ENCODE assay signal across 8 cellular contexts in the genomic region with DNA sequence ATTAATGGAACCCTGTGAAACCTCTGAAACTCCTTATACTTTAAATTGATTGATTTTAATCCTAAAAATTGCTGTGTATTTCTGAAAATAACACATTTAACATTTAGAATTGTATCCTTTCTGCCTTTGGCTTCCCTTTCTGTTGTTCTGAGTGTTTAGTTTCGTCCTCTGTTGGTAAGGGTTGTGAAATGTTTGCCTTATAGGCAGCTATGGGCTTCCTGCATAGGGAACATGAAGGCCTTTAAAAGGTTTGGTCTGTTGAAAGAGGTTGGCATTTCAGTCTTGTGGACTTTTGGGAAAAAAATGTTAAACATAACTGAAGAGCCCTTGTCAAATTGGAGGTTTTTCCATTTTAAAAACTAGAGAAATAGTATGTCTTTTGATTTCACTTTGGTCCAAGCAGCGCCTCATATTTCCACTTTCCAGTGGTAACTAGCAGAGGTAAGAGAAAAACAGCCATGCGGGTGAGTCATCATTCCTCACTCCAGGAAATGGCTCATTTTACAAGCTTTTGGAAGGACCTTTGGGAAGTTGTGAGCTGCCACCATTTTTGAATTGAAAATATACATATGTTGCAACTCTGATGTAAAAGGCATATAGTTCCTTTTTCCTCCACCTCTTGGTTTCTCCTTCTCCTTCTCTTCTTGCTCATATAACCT. TPM values are rescaled to one million over a fixed set of nuclear protein-coding genes. Genes with fewer than 3 reads are reported as not detected.
A peak's percentile ranks its signal among the peaks of the same experiment; 100 is the strongest.
DNase-seq lines count a peak whose midpoint lies in the region; ATAC-seq and TF ChIP-seq lines count a peak whose summit lies in the region.
"Had no signal": no experiment of that assay in that cellular context is flagged by ENCODE, and none has a peak within 500 bp of the region (broad histone marks: within the 10 kb centered on the region; RNA-seq: fewer than 3 reads in every experiment).

No MANE protein-coding gene starts in this region.

- H3K4me2 ChIP-seq in GM23248 (ENCODE audit: unreplicated experiment) (peak overlapping the region; percentile 12), PC-9 (peak overlapping the region; percentile 37; the same call in 1 of the 2 replicates)

- H3K9ac ChIP-seq in GM23248 = peak overlapping the region; percentile 15; the same call in 1 of the 2 replicates

- intact Hi-C loops in PC-9 (cut with micrococcal nuclease; ENCODE audit: unreplicated experiment) = no loop called here
- intact Hi-C loops in mucosa of descending colon (cut with DNase I, micrococcal nuclease) = no loop called here

- H3K36me3 ChIP-seq in GM23248 (ENCODE audit: low read depth) = no peaks in the 10 kb centered on the region
- no peaks in the 10 kb centered on the region for H3K36me3 ChIP-seq in PC-9 (ENCODE audit: low read depth)
- no peaks in the 10 kb centered on the region for H3K36me3 ChIP-seq in mucosa of descending colon (ENCODE audit: low read depth)

- H3K4me3 ChIP-seq in GM23248 (no peak overlapping the region), PC-9 (no peak overlapping the region), epithelial cell of proximal tubule (ENCODE audit: low read depth, low read length) (no peak overlapping the region), mucosa of descending colon (no peak overlapping the region)

- peaks cover 21% of the 10 kb centered on the region; the same call in 1 of the 2 replicates for H3K79me2 ChIP-seq in GM23248 (ENCODE audit: insufficient read depth)
- H3K79me2 ChIP-seq in PC-9 (ENCODE audit: low read depth) = no peaks in the 10 kb centered on the region

- in situ Hi-C loops in GM23248 (cut with MboI) = loop anchor here (25.0 kb wide), 1 partner anchor 1113 kb away; no protein-coding TSS in a partner anchor

- H3K27ac Mint-ChIP-seq in osteocyte (ENCODE audit: unreplicated experiment) = peak overlapping the region; percentile 94

- no peaks in the 10 kb centered on the region for H3K27me3 ChIP-seq in GM23248 (replicated peaks; ENCODE audit: insufficient read depth)
- H3K27me3 ChIP-seq in PC-9 (ENCODE audit: insufficient read depth, low read depth) = no peaks in the 10 kb centered on the region

- H3K27me3 Mint-ChIP-seq in osteocyte (ENCODE audit: unreplicated experiment) = no peaks in the 10 kb centered on the region

- H3K4me1 ChIP-seq in GM23248 (ENCODE audit: insufficient read depth) (peaks cover 18% of the 10 kb centered on the region), PC-9 (replicated peaks; ENCODE audit: insufficient read depth) (no peaks in the 10 kb centered on the region), mucosa of descending colon (ENCODE audit: low read depth) (no peaks in the 10 kb centered on the region)

- H3K27ac ChIP-seq in GM23248 = peak overlapping the region; percentile 55
- H3K27ac ChIP-seq in PC-9 = peak overlapping the region; percentile 28; the same call in 1 of the 2 replicates

- BruUV-seq in PC-9 (replicated peaks; lab: Mats Ljungman, UMichigan) = no TSS peak

- H2AFZ ChIP-seq in GM23248 = peak overlapping the region; percentile 71
- no peak overlapping the region for H2AFZ ChIP-seq in PC-9

- peaks cover 79% of the 10 kb centered on the region for H3K4me1 Mint-ChIP-seq in osteocyte (ENCODE audit: unreplicated experiment)

- peaks cover 31% of the 10 kb centered on the region for H3F3A ChIP-seq in GM23248 (ENCODE audit: insufficient read depth)
- no peaks in the 10 kb centered on the region for H3F3A ChIP-seq in PC-9 (ENCODE audit: insufficient read depth, low read depth)

- ATAC-seq in HG03378 (IDR thresholded peaks at IDR 0.05; ENCODE audit: unreplicated experiment) (no peak), mucosa of descending colon (no peak)
- ATAC-seq: activated CD4-positive, CD25-positive, alpha-beta regulatory T cell treated with anti-CD3 and anti-CD28 coated beads, Interleukin-2, amount 50 U/mL, for 24 hours had no signal

- peaks cover 4% of the 10 kb centered on the region for H3K9me3 Mint-ChIP-seq in osteocyte (ENCODE audit: unreplicated experiment)

- peak overlapping the region; percentile 1 for H3K4me3 Mint-ChIP-seq in osteocyte (ENCODE audit: unreplicated experiment)

- peaks cover 5% of the 10 kb centered on the region for H3K36me3 Mint-ChIP-seq in osteocyte (ENCODE audit: unreplicated experiment)

- 59 to 65% methylated on average over 3 of the region's 3 CpGs for WGBS in GM23248 (ENCODE audit: low coverage in 1 of 2, low lambda C conversion rate in 2 of 2, missing lambda C conversion rate in 2 of 2), 2 experiments

- no peaks in the 10 kb centered on the region for H3K9me3 ChIP-seq in GM23248 (ENCODE audit: low read depth)
- H3K9me3 ChIP-seq in PC-9 (ENCODE audit: insufficient read depth, low read depth) = no peaks in the 10 kb centered on the region; the same call in 1 of the 2 replicates
- no peaks in the 10 kb centered on the region for H3K9me3 ChIP-seq in mucosa of descending colon

- H3K9me2 ChIP-seq in GM23248 (ENCODE audit: insufficient read depth) = no peaks in the 10 kb centered on the region
- no peaks in the 10 kb centered on the region for H3K9me2 ChIP-seq in PC-9 (ENCODE audit: insufficient read depth)

- TF ChIP-seq CTCF in PC-9 (conservative IDR thresholded peaks at IDR 0.05) (no peak), epithelial cell of proximal tubule (conservative IDR thresholded peaks at IDR 0.05; ENCODE audit: low read depth, low read length) (no peak), osteocyte (IDR thresholded peaks at IDR 0.05) (no peak), mucosa of descending colon (IDR thresholded peaks at IDR 0.05) (no peak)

- DNase-seq in GM23248 = peak; percentile 88
- peak in 1 of 2 experiments; percentile 58 for DNase-seq in PC-9
- DNase-seq in epithelial cell of proximal tubule (ENCODE audit: low read depth) = peak; percentile 67
- DNase-seq in osteocyte (ENCODE audit: extremely low spot score, unreplicated experiment) = no peak
- no peak for DNase-seq in NCI-H2227 treated with DMSO at 0.1 percent for 48 hours (lab: John Stamatoyannopoulos, UW)
- DNase-seq in mucosa of descending colon = no peak

- H4K20me1 ChIP-seq in GM23248 (ENCODE audit: insufficient read depth) (no peaks in the 10 kb centered on the region), PC-9 (ENCODE audit: insufficient read depth) (no peaks in the 10 kb centered on the region)

- POLR2A ChIA-PET in PC-9 (lab: Charles Lee; ENCODE audit: unreplicated experiment) = no interaction called here

- CTCF ChIA-PET in PC-9 (lab: Charles Lee) = no interaction called here

RNA-seq across cellular contexts. Expression of gene GPC6, which starts 22.8 kb away (rescaled TPM):
- total RNA-seq in GM23248 (2014; rRNA removed; shearing (Covaris generic)) = 20.8 and 22.6 TPM in 2 replicates
- 13.8 and 14.4 TPM in 2 replicates for polyA plus RNA-seq in GM23248 (2016; fragmentation: Nextera tagmentation; extraction: Ambion mirVana)
- total RNA-seq in PC-9 (2021) (not detected in 2 replicates), epithelial cell of proximal tubule (10.2 and 18.7 TPM in 2 replicates), osteocyte (125 and 128 TPM in 2 replicates), mucosa of descending colon (10 to 100 TPM in 1 of 3 donors, 1 to 10 TPM in 2; 2.7 to 11.3 (median 7.5) TPM)

Comparison
In these comparisons a context has a peak if more than half of its experiments do, and no peak if none do; other contexts are left out.
1. DNase-seq: peak in GM23248 (single experiment) and epithelial cell of proximal tubule (single experiment); none in osteocyte (single experiment), NCI-H2227 treated with DMSO at 0.1 percent for 48 hours (single experiment) and mucosa of descending colon (0 of 3).